Comparison of ENCODE assay signal across 8 cellular contexts in genomic region chr9:35814841-35815543, GRCh38. TPM values are rescaled to one million over a fixed set of nuclear protein-coding genes. Genes with fewer than 3 reads are reported as not detected.
DNase-seq lines count a peak whose midpoint lies in the region; ATAC-seq and TF ChIP-seq lines count a peak whose summit lies in the region.

HINT2 (minus strand) TSS chr9:35815042; CDS start chr9:35814979, 63 bp downstream.

- peak within 1 kb of the TSS; percentile 70 to 100 (median 88) for H3K4me3 ChIP-seq in spleen

- DNase-seq in AG08396 (ENCODE audit: low spot score) (peak; percentile 97), NCI-H345 treated with DMSO at 0.1 percent for 48 hours (lab: John Stamatoyannopoulos, UW; ENCODE audit: unreplicated experiment) (peak; percentile 100), inferior parietal cortex (ENCODE audit: extremely low spot score) (peak; percentile 99), spleen (peak; percentile 98)
- peak; percentile 84 to 94 (median 91) for DNase-seq in activated CD4-positive, CD25-positive, alpha-beta regulatory T cell (lab: John Stamatoyannopoulos, UW)
- DNase-seq in central memory CD4-positive, alpha-beta T cell, result peak; percentile 96

- no peak for TF ChIP-seq CTCF in spleen (IDR thresholded peaks at IDR 0.05 in 8 of 11, conservative IDR thresholded peaks at IDR 0.05 in 3 of 11)

- H3K27me3 ChIP-seq in spleen (replicated peaks in 1 of 7), result no peaks in the 10 kb centered on the region

- peak within 1 kb of the TSS; percentile 91 to 99 (median 97) for H3K27ac ChIP-seq in spleen

- no peaks in the 10 kb centered on the region for H3K36me3 ChIP-seq in spleen

- ATAC-seq in GM19023 (IDR thresholded peaks at IDR 0.05; ENCODE audit: unreplicated experiment) (peak; percentile 79), HG03280 (IDR thresholded peaks at IDR 0.05; ENCODE audit: unreplicated experiment) (peak; percentile 68)

- intact Hi-C loops in spleen (cut with DNase I; ENCODE audit: low total_unique reads), result no loop called here

- no peaks in the 10 kb centered on the region for H3K9me3 ChIP-seq in spleen

- peaks cover 17 to 49% (median 35%) of the 10 kb centered on the region in 6 donors for H3K4me1 ChIP-seq in spleen

- 0 to 2% (median 0%) methylated on average over 32 to 52 of the region's 52 CpGs for WGBS in spleen, 5 donors

- TF ChIP-seq POLR2A in spleen (IDR thresholded peaks at IDR 0.05), result peak in 2 of 3 donors; percentile 88 to 91

RNA-seq across cellular contexts. Expression of gene HINT2, which starts in this region (rescaled TPM):
- 10 to 100 TPM; 20.1 to 32.4 (median 23.0) TPM for total RNA-seq in spleen
- polyA plus RNA-seq in spleen, result 10 to 100 TPM; 60.0 to 73.6 (median 69.6) TPM

Comparison
In these comparisons a context has a peak if more than half of its experiments do, and no peak if none do; other contexts are left out.
1. Peak in every context shown above with its lines: DNase-seq, ATAC-seq, H3K4me3 ChIP-seq and H3K27ac ChIP-seq.